ENCODE assay signal across 20 cellular contexts in genomic region chr3:70067860-70068479, GRCh38.
A peak's percentile ranks its signal among the peaks of the same experiment; 100 is the strongest.
DNase-seq lines count a peak whose midpoint lies in the region; ATAC-seq and TF ChIP-seq lines count a peak whose summit lies in the region.
"Had no signal": no experiment of that assay in that cellular context is flagged by ENCODE, and none has a peak within 500 bp of the region (broad histone marks: within the 10 kb centered on the region; RNA-seq: fewer than 3 reads in every experiment).

No MANE protein-coding gene starts in this region.

- TF ChIP-seq CTCF in choroid plexus epithelial cell (conservative IDR thresholded peaks at IDR 0.05; ENCODE audit: low read depth, low read length) (no peak), mesothelial cell of epicardium (IDR thresholded peaks at IDR 0.05; ENCODE audit: unreplicated experiment) (no peak)

- H3K4me3 Mint-ChIP-seq in mesothelial cell of epicardium: no peak overlapping the region
- H3K4me3 Mint-ChIP-seq in stimulated activated naive B cell treated with anti-CD40 and anti-IgM and Interleukin-4, amounts not matched to agents 10 μg/mL and 1 μg/mL and 100 μg/mL, for 72 hours: no peak overlapping the region
- H3K4me3 Mint-ChIP-seq: activated B cell treated with CpG ODN at 0.5 μM for 24 hours; activated CD8-positive, alpha-beta T cell treated with anti-CD3 and anti-CD28 coated beads, Interleukin-2, amount 10 ng/mL, durations not matched to agents 7 days and 5 days; activated naive CD8-positive, alpha-beta T cell; H9; naive thymus-derived CD4-positive, alpha-beta T cell; T-helper 1 cell treated with Interleukin-12 subunit alpha and Interleukin-12 subunit beta and Interleukin-4 antibody, amounts not matched to agents 30 μg/mL and 1 μg/mL, for 36 hours had no signal

- no peaks in the 10 kb centered on the region for H3K9me3 Mint-ChIP-seq in mesothelial cell of epicardium
- H3K9me3 Mint-ChIP-seq in stimulated activated naive B cell treated with anti-CD40 and anti-IgM and Interleukin-4, amounts not matched to agents 10 μg/mL and 1 μg/mL and 100 μg/mL, for 72 hours: no peaks in the 10 kb centered on the region
- H3K9me3 Mint-ChIP-seq: activated B cell treated with CpG ODN at 0.5 μM for 24 hours; H9; naive thymus-derived CD4-positive, alpha-beta T cell; T-helper 1 cell treated with Interleukin-12 subunit alpha and Interleukin-12 subunit beta and Interleukin-4 antibody, amounts not matched to agents 30 μg/mL and 1 μg/mL, for 36 hours had no signal

- peaks cover 48% of the 10 kb centered on the region for H3K27me3 Mint-ChIP-seq in mesothelial cell of epicardium (ENCODE audit: low read depth)
- peaks cover 8 to 16% of the 10 kb centered on the region in 2 donors for H3K27me3 Mint-ChIP-seq in stimulated activated naive B cell treated with anti-CD40 and anti-IgM and Interleukin-4, amounts not matched to agents 10 μg/mL and 1 μg/mL and 100 μg/mL, for 72 hours

- H3K4me1 Mint-ChIP-seq in mesothelial cell of epicardium: peaks cover 29% of the 10 kb centered on the region
- peaks cover 0 to 5% of the 10 kb centered on the region in 2 donors for H3K4me1 Mint-ChIP-seq in stimulated activated naive B cell treated with anti-CD40 and anti-IgM and Interleukin-4, amounts not matched to agents 10 μg/mL and 1 μg/mL and 100 μg/mL, for 72 hours
- H3K4me1 Mint-ChIP-seq: activated B cell treated with CpG ODN at 0.5 μM for 24 hours; naive thymus-derived CD4-positive, alpha-beta T cell had no signal

- H3K36me3 Mint-ChIP-seq in mesothelial cell of epicardium: no peaks in the 10 kb centered on the region
- H3K36me3 Mint-ChIP-seq in stimulated activated naive B cell treated with anti-CD40 and anti-IgM and Interleukin-4, amounts not matched to agents 10 μg/mL and 1 μg/mL and 100 μg/mL, for 72 hours: no peaks in the 10 kb centered on the region
- H3K36me3 Mint-ChIP-seq: activated naive CD8-positive, alpha-beta T cell; naive thymus-derived CD4-positive, alpha-beta T cell had no signal

- H3K4me3 ChIP-seq in choroid plexus epithelial cell (ENCODE audit: low read depth, low read length): no peak overlapping the region
- H3K4me3 ChIP-seq: A549 had no signal

- H3K27ac Mint-ChIP-seq in mesothelial cell of epicardium: peak overlapping the region; percentile 3
- no peak overlapping the region for H3K27ac Mint-ChIP-seq in stimulated activated naive B cell treated with anti-CD40 and anti-IgM and Interleukin-4, amounts not matched to agents 10 μg/mL and 1 μg/mL and 100 μg/mL, for 72 hours
- H3K27ac Mint-ChIP-seq: activated B cell treated with CpG ODN at 0.5 μM for 24 hours; activated CD8-positive, alpha-beta T cell treated with anti-CD3 and anti-CD28 coated beads, Interleukin-2, amount 10 ng/mL, durations not matched to agents 7 days and 5 days; activated naive CD8-positive, alpha-beta T cell; H9; naive thymus-derived CD4-positive, alpha-beta T cell; T-helper 1 cell treated with Interleukin-12 subunit alpha and Interleukin-12 subunit beta and Interleukin-4 antibody, amounts not matched to agents 30 μg/mL and 1 μg/mL, for 36 hours had no signal

- peak; percentile 8 for DNase-seq in A172 (ENCODE audit: low spot score)
- DNase-seq in MV-4-11 (lab: John Stamatoyannopoulos, UW): peak; percentile 59
- DNase-seq in choroid plexus epithelial cell (ENCODE audit: low read depth): peak; percentile 78
- no peak for DNase-seq in mesothelial cell of epicardium (ENCODE audit: low spot score in 2 of 2, unreplicated experiment in 2 of 2)
- DNase-seq in stimulated activated naive B cell treated with anti-CD40 and anti-IgM and Interleukin-4, amounts not matched to agents 10 μg/mL and 1 μg/mL and 100 μg/mL, for 72 hours: no peak
- no peak for DNase-seq in DMS79 (lab: John Stamatoyannopoulos, UW)
- DNase-seq: activated B cell treated with CpG ODN at 0.5 μM for 24 hours; activated CD8-positive, alpha-beta T cell treated with anti-CD3 and anti-CD28 coated beads, Interleukin-2, amount 10 ng/mL, durations not matched to agents 7 days and 5 days; activated T-cell treated with anti-CD3 and anti-CD28 coated beads, Interleukin-2, amount 50 U/mL, for 48 hours; cerebellar nuclear complex; H9; mammary epithelial cell; naive thymus-derived CD4-positive, alpha-beta T cell; NCI-H226; trophoblast cell had no signal

- no peak for ATAC-seq in stimulated activated naive B cell treated with anti-CD40 and anti-IgM and Interleukin-4, amounts not matched to agents 10 μg/mL and 1 μg/mL and 100 μg/mL, for 72 hours (replicated peaks)
- ATAC-seq in GM18868 (IDR thresholded peaks at IDR 0.05; ENCODE audit: unreplicated experiment) (no peak), GM18517 (IDR thresholded peaks at IDR 0.05; ENCODE audit: unreplicated experiment) (no peak)
- ATAC-seq: A549; activated CD8-positive, alpha-beta T cell treated with anti-CD3 and anti-CD28 coated beads, Interleukin-2, amount 10 ng/mL, durations not matched to agents 7 days and 5 days; naive thymus-derived CD4-positive, alpha-beta T cell had no signal

Comparison
In these comparisons a context has a peak if more than half of its experiments do, and no peak if none do; other contexts are left out.
1. DNase-seq: peak in A172 (single experiment), MV-4-11 (single experiment) and choroid plexus epithelial cell (single experiment); none in mesothelial cell of epicardium (0 of 2), stimulated activated naive B cell treated with anti-CD40 and anti-IgM and Interleukin-4, amounts not matched to agents 10 μg/mL and 1 μg/mL and 100 μg/mL, for 72 hours (single experiment) and DMS79 (single experiment).